ENCODE assay signal across 1 cellular context in the genomic region with DNA sequence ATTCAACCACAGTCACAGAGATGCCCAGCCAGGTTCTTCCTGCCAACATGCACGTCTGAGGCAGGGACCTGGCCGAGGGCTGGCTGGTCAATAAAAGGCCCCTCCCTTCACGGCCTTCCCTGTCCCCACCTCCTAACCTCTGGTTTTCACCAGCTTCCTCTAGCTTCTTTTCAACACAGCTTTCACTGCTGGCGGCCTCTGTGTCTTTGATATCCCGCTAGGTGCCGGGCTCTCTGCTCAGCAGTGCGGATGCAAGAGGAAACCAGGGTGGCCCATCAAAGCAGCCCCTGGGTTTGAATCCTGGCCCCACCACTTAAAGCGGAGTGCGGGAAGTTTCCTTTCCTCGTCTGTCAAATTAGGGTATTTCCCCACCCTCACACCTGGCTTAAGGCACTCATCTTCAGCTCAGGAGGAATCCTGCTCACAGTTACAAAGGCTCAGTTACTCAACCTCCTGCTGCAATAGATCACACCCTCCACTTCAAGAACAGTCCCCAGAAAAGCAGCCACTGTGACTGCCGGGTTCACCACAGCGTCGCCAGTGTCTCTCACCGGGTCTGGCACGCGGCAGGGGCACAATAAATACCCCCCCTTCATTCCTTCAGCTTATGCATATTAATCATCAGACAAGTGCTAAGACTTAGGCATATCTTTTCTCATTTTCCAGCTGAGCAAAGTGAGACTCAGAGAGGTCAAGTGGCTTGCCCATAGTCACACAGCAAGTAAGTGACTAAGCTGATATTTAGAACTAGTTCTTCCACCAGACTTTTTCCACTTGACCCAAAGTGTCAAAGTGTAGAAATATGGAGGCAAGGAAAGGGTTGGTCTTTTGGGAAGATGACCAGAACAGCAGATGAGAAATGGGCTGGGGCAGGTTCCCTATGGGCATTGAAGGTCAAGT.
A peak's percentile ranks its signal among the peaks of the same experiment; 100 is the strongest.
TF ChIP-seq lines count a peak whose summit lies in the region.

No MANE protein-coding gene starts in this region.

TF ChIP-seq in GM12878, 131 proteins besides CTCF, POLR2A, EP300 and RAD21 (continued from another document and continues in another):
- TF ChIP-seq, protein P1, sequence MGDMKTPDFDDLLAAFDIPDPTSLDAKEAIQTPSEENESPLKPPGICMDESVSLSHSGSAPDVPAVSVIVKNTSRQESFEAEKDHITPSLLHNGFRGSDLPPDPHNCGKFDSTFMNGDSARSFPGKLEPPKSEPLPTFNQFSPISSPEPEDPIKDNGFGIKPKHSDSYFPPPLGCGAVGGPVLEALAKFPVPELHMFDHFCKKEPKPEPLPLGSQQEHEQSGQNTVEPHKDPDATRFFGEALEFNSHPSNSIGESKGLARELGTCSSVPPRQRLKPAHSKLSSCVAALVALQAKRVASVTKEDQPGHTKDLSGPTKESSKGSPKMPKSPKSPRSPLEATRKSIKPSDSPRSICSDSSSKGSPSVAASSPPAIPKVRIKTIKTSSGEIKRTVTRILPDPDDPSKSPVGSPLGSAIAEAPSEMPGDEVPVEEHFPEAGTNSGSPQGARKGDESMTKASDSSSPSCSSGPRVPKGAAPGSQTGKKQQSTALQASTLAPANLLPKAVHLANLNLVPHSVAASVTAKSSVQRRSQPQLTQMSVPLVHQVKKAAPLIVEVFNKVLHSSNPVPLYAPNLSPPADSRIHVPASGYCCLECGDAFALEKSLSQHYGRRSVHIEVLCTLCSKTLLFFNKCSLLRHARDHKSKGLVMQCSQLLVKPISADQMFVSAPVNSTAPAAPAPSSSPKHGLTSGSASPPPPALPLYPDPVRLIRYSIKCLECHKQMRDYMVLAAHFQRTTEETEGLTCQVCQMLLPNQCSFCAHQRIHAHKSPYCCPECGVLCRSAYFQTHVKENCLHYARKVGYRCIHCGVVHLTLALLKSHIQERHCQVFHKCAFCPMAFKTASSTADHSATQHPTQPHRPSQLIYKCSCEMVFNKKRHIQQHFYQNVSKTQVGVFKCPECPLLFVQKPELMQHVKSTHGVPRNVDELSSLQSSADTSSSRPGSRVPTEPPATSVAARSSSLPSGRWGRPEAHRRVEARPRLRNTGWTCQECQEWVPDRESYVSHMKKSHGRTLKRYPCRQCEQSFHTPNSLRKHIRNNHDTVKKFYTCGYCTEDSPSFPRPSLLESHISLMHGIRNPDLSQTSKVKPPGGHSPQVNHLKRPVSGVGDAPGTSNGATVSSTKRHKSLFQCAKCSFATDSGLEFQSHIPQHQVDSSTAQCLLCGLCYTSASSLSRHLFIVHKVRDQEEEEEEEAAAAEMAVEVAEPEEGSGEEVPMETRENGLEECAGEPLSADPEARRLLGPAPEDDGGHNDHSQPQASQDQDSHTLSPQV (IDR thresholded peaks at IDR 0.05), result no peak
- TF ChIP-seq, protein P2, sequence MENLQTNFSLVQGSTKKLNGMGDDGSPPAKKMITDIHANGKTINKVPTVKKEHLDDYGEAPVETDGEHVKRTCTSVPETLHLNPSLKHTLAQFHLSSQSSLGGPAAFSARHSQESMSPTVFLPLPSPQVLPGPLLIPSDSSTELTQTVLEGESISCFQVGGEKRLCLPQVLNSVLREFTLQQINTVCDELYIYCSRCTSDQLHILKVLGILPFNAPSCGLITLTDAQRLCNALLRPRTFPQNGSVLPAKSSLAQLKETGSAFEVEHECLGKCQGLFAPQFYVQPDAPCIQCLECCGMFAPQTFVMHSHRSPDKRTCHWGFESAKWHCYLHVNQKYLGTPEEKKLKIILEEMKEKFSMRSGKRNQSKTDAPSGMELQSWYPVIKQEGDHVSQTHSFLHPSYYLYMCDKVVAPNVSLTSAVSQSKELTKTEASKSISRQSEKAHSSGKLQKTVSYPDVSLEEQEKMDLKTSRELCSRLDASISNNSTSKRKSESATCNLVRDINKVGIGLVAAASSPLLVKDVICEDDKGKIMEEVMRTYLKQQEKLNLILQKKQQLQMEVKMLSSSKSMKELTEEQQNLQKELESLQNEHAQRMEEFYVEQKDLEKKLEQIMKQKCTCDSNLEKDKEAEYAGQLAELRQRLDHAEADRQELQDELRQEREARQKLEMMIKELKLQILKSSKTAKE (IDR thresholded peaks at IDR 0.05; ENCODE audit: low read depth, poor library complexity, severe bottlenecking), result peak; percentile 81
- TF ChIP-seq, protein P3, sequence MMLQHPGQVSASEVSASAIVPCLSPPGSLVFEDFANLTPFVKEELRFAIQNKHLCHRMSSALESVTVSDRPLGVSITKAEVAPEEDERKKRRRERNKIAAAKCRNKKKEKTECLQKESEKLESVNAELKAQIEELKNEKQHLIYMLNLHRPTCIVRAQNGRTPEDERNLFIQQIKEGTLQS (IDR thresholded peaks at IDR 0.05; ENCODE audit: borderline replicate concordance, extremely low read depth, low read depth, low read length), result no peak
- TF ChIP-seq KLF5 (IDR thresholded peaks at IDR 0.05; ENCODE audit: partially characterized antibody) (no peak), GABPA (IDR thresholded peaks at IDR 0.05; ENCODE audit: low read depth) (no peak), EZH2 (IDR thresholded peaks at IDR 0.05; ENCODE audit: borderline replicate concordance, control insufficient read depth, low read depth, low read length) (no peak), PAX5 (IDR thresholded peaks at IDR 0.05; ENCODE audit: borderline replicate concordance, low read depth, low read length) (peak; percentile 80; the same call in 1 of the 2 replicates), ETV6 (conservative IDR thresholded peaks at IDR 0.05 in 1 of 2, IDR thresholded peaks at IDR 0.05 in 1 of 2; ENCODE audit: borderline replicate concordance in 1 of 2, low read depth in 1 of 2) (no peak), CBX3 (IDR thresholded peaks at IDR 0.05; ENCODE audit: borderline replicate concordance, low read depth) (no peak), TBL1XR1 (IDR thresholded peaks at IDR 0.05; ENCODE audit: low read depth, low read length) (no peak), SMAD1 (IDR thresholded peaks at IDR 0.05; ENCODE audit: low read depth, partially characterized antibody) (no peak), NFIC (IDR thresholded peaks at IDR 0.05; ENCODE audit: low read depth, low read length) (no peak), SIX5 (IDR thresholded peaks at IDR 0.05; ENCODE audit: low read depth, low read length, severe bottlenecking) (no peak), TAF1 (IDR thresholded peaks at IDR 0.05; ENCODE audit: borderline replicate concordance, low read depth, low read length) (no peak)
- TF ChIP-seq, protein P4, sequence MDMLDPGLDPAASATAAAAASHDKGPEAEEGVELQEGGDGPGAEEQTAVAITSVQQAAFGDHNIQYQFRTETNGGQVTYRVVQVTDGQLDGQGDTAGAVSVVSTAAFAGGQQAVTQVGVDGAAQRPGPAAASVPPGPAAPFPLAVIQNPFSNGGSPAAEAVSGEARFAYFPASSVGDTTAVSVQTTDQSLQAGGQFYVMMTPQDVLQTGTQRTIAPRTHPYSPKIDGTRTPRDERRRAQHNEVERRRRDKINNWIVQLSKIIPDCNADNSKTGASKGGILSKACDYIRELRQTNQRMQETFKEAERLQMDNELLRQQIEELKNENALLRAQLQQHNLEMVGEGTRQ (IDR thresholded peaks at IDR 0.05; ENCODE audit: borderline replicate concordance, low read depth, low read length), result no peak
- TF ChIP-seq, protein P5, sequence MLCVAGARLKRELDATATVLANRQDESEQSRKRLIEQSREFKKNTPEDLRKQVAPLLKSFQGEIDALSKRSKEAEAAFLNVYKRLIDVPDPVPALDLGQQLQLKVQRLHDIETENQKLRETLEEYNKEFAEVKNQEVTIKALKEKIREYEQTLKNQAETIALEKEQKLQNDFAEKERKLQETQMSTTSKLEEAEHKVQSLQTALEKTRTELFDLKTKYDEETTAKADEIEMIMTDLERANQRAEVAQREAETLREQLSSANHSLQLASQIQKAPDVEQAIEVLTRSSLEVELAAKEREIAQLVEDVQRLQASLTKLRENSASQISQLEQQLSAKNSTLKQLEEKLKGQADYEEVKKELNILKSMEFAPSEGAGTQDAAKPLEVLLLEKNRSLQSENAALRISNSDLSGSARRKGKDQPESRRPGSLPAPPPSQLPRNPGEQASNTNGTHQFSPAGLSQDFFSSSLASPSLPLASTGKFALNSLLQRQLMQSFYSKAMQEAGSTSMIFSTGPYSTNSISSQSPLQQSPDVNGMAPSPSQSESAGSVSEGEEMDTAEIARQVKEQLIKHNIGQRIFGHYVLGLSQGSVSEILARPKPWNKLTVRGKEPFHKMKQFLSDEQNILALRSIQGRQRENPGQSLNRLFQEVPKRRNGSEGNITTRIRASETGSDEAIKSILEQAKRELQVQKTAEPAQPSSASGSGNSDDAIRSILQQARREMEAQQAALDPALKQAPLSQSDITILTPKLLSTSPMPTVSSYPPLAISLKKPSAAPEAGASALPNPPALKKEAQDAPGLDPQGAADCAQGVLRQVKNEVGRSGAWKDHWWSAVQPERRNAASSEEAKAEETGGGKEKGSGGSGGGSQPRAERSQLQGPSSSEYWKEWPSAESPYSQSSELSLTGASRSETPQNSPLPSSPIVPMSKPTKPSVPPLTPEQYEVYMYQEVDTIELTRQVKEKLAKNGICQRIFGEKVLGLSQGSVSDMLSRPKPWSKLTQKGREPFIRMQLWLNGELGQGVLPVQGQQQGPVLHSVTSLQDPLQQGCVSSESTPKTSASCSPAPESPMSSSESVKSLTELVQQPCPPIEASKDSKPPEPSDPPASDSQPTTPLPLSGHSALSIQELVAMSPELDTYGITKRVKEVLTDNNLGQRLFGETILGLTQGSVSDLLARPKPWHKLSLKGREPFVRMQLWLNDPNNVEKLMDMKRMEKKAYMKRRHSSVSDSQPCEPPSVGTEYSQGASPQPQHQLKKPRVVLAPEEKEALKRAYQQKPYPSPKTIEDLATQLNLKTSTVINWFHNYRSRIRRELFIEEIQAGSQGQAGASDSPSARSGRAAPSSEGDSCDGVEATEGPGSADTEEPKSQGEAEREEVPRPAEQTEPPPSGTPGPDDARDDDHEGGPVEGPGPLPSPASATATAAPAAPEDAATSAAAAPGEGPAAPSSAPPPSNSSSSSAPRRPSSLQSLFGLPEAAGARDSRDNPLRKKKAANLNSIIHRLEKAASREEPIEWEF (IDR thresholded peaks at IDR 0.05; ENCODE audit: insufficient replicate concordance, low read depth, low read length), result no peak
- TF ChIP-seq, protein P6, sequence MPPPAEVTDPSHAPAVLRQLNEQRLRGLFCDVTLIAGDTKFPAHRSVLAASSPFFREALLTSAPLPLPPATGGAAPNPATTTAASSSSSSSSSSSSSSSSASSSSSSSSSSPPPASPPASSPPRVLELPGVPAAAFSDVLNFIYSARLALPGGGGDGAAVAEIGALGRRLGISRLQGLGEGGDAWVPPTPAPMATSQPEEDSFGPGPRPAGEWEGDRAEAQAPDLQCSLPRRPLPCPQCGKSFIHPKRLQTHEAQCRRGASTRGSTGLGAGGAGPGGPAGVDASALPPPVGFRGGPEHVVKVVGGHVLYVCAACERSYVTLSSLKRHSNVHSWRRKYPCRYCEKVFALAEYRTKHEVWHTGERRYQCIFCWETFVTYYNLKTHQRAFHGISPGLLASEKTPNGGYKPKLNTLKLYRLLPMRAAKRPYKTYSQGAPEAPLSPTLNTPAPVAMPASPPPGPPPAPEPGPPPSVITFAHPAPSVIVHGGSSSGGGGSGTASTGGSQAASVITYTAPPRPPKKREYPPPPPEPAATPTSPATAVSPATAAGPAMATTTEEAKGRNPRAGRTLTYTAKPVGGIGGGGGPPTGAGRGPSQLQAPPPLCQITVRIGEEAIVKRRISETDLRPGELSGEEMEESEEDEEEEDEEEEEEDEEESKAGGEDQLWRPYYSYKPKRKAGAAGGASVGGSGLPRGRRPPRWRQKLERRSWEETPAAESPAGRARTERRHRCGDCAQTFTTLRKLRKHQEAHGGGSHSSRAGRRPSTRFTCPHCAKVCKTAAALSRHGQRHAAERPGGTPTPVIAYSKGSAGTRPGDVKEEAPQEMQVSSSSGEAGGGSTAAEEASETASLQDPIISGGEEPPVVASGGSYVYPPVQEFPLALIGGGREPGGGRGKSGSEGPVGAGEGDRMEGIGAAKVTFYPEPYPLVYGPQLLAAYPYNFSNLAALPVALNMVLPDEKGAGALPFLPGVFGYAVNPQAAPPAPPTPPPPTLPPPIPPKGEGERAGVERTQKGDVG (CRISPR knock-in tag; IDR thresholded peaks at IDR 0.05), result no peak
- TF ChIP-seq, protein P7, sequence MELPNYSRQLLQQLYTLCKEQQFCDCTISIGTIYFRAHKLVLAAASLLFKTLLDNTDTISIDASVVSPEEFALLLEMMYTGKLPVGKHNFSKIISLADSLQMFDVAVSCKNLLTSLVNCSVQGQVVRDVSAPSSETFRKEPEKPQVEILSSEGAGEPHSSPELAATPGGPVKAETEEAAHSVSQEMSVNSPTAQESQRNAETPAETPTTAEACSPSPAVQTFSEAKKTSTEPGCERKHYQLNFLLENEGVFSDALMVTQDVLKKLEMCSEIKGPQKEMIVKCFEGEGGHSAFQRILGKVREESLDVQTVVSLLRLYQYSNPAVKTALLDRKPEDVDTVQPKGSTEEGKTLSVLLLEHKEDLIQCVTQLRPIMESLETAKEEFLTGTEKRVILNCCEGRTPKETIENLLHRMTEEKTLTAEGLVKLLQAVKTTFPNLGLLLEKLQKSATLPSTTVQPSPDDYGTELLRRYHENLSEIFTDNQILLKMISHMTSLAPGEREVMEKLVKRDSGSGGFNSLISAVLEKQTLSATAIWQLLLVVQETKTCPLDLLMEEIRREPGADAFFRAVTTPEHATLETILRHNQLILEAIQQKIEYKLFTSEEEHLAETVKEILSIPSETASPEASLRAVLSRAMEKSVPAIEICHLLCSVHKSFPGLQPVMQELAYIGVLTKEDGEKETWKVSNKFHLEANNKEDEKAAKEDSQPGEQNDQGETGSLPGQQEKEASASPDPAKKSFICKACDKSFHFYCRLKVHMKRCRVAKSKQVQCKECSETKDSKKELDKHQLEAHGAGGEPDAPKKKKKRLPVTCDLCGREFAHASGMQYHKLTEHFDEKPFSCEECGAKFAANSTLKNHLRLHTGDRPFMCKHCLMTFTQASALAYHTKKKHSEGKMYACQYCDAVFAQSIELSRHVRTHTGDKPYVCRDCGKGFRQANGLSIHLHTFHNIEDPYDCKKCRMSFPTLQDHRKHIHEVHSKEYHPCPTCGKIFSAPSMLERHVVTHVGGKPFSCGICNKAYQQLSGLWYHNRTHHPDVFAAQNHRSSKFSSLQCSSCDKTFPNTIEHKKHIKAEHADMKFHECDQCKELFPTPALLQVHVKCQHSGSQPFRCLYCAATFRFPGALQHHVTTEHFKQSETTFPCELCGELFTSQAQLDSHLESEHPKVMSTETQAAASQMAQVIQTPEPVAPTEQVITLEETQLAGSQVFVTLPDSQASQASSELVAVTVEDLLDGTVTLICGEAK (IDR thresholded peaks at IDR 0.05; ENCODE audit: borderline replicate concordance), result no peak
- TF ChIP-seq, protein P8, sequence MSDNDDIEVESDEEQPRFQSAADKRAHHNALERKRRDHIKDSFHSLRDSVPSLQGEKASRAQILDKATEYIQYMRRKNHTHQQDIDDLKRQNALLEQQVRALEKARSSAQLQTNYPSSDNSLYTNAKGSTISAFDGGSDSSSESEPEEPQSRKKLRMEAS (IDR thresholded peaks at IDR 0.05; ENCODE audit: low read depth, low read length), result no peak
- TF ChIP-seq, protein P9, sequence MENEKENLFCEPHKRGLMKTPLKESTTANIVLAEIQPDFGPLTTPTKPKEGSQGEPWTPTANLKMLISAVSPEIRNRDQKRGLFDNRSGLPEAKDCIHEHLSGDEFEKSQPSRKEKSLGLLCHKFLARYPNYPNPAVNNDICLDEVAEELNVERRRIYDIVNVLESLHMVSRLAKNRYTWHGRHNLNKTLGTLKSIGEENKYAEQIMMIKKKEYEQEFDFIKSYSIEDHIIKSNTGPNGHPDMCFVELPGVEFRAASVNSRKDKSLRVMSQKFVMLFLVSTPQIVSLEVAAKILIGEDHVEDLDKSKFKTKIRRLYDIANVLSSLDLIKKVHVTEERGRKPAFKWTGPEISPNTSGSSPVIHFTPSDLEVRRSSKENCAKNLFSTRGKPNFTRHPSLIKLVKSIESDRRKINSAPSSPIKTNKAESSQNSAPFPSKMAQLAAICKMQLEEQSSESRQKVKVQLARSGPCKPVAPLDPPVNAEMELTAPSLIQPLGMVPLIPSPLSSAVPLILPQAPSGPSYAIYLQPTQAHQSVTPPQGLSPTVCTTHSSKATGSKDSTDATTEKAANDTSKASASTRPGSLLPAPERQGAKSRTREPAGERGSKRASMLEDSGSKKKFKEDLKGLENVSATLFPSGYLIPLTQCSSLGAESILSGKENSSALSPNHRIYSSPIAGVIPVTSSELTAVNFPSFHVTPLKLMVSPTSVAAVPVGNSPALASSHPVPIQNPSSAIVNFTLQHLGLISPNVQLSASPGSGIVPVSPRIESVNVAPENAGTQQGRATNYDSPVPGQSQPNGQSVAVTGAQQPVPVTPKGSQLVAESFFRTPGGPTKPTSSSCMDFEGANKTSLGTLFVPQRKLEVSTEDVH (IDR thresholded peaks at IDR 0.05; ENCODE audit: low read depth, partially characterized antibody), result no peak
